1 cellular context compared by ENCODE assay signal in the genomic region with DNA sequence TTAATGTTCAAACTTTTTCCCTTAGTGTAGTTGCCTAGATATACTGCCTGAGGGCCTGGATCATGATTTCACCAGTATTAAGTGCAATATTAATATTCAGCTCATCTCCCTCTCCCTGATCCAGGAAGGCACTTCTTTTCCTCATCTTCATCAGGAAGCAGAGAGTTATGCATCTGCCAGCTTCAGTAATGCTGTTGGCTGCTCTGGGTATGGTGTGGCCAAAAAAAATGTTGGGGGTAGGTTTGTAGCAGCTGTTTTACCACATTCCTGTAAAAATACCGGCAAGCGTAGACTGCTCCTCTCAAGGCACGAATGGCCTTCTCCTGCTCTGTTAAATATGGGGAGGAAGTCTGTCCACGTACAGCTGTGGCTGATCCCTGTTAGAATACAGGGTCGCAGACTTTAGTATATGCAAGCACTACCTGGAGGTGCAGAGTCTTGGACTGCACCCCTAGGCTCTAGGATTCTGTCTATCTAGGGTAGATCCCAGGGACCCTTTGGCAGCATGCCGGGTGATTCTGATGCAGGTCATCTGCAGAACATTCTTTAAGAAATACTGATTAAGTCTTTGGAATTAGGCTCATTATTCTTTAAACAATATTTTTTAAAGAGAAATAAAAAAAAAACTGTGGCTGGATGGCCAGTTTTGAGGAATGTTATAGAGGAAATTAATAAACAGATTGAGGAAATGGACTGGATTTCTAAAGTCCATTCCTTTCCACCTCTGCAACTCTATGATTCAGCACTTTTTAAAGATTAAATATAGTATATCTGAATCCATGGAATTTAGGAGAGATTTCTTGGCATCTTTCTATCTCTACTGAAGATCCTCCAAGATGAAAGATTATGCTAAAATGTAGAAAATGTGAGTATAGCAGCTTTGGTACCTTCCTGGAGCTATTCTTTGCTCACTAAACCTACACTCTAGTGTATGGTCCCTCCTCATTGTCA.
TF ChIP-seq lines count a peak whose summit lies in the region.

No MANE protein-coding gene starts in this region.

TF ChIP-seq in HCT116, 20 proteins besides CTCF, POLR2A, EP300 and RAD21 (continued from another document):
- TF ChIP-seq JUND (IDR thresholded peaks at IDR 0.05) (no peak), TCF7L2 (IDR thresholded peaks at IDR 0.05; ENCODE audit: borderline replicate concordance, extremely low read depth, insufficient read depth, insufficient read length) (no peak), FOSL1 (IDR thresholded peaks at IDR 0.05; ENCODE audit: low read depth) (no peak), CBX3 (IDR thresholded peaks at IDR 0.05; ENCODE audit: low read depth) (no peak), ZNF274 (IDR thresholded peaks at IDR 0.05; ENCODE audit: low read depth, low read length) (no peak), ELF1 (IDR thresholded peaks at IDR 0.05; ENCODE audit: borderline replicate concordance, low read depth) (no peak), ZFX (IDR thresholded peaks at IDR 0.05) (no peak), CEBPB (IDR thresholded peaks at IDR 0.05; ENCODE audit: low read depth) (no peak)
- TF ChIP-seq, protein P1, sequence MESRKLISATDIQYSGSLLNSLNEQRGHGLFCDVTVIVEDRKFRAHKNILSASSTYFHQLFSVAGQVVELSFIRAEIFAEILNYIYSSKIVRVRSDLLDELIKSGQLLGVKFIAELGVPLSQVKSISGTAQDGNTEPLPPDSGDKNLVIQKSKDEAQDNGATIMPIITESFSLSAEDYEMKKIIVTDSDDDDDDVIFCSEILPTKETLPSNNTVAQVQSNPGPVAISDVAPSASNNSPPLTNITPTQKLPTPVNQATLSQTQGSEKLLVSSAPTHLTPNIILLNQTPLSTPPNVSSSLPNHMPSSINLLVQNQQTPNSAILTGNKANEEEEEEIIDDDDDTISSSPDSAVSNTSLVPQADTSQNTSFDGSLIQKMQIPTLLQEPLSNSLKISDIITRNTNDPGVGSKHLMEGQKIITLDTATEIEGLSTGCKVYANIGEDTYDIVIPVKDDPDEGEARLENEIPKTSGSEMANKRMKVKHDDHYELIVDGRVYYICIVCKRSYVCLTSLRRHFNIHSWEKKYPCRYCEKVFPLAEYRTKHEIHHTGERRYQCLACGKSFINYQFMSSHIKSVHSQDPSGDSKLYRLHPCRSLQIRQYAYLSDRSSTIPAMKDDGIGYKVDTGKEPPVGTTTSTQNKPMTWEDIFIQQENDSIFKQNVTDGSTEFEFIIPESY (IDR thresholded peaks at IDR 0.05; ENCODE audit: extremely low read depth, insufficient replicate concordance, low read length), result no peak
